In the genomic region with DNA sequence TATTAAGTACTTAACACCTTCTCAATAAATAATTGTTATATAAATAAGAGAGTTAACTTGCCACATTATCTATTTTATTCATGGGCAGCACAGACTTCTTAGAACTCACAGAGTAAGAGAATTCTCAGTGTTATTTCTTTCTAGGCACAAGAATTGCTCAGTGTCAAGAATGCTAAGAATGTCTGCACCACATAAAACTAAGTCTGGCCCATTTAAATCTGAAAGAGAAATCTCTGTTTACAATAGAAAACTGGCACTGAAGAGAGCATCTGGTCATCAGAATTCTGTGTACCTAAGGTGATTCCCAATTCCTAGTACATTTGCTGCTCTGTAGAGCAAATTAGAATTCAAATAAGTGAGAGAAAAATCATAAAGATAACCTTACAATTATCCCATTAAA, we compare ENCODE assay signal across 27 cellular contexts. TPM values are rescaled to one million over a fixed set of nuclear protein-coding genes. Genes with fewer than 3 reads are reported as not detected.
DNase-seq lines count a peak whose midpoint lies in the region; ATAC-seq, FAIRE-seq and TF ChIP-seq lines count a peak whose summit lies in the region.
"Had no signal": no experiment of that assay in that cellular context is flagged by ENCODE, and none has a peak within 500 bp of the region (broad histone marks: within the 10 kb centered on the region; RNA-seq: fewer than 3 reads in every experiment).

No MANE protein-coding gene starts in this region.

- H2BK15ac ChIP-seq in H9 (ENCODE audit: low read depth, low read length), result no peak overlapping the region
- H2BK15ac ChIP-seq in neuronal stem cell (ENCODE audit: low read length), result no peak overlapping the region

- no peaks in the 10 kb centered on the region for H3K79me1 ChIP-seq in H9 (ENCODE audit: insufficient read depth, low read depth, low read length, poor library complexity, severe bottlenecking)
- no peaks in the 10 kb centered on the region for H3K79me1 ChIP-seq in neuronal stem cell (ENCODE audit: low read depth, low read length)

- no peak overlapping the region for H3K23ac ChIP-seq in H9 (ENCODE audit: insufficient read length, low read depth, low read length)
- no peak overlapping the region for H3K23ac ChIP-seq in neuronal stem cell (ENCODE audit: low read depth, low read length, poor library complexity)

- H3K23me2 ChIP-seq in H9 (ENCODE audit: insufficient read length, low read depth, low read length, poor library complexity, severe bottlenecking), result no peaks in the 10 kb centered on the region

- POLR2A ChIA-PET in WTC11 (lab: Charles Lee), result no interaction called here

- no peak overlapping the region for H4K8ac ChIP-seq in H9 (replicated peaks; ENCODE audit: insufficient read length, low read depth, low read length)
- no peak overlapping the region for H4K8ac ChIP-seq in neuronal stem cell (ENCODE audit: low read depth, low read length)

- H3K4me1 ChIP-seq in H9 (ENCODE audit: insufficient read depth, low read length) (no peaks in the 10 kb centered on the region; the same call in 1 of the 2 replicates), neuronal stem cell (ENCODE audit: control insufficient read depth in 2 of 2, insufficient read depth in 1 of 2, low read depth in 1 of 2, low read length in 2 of 2) (no peaks in the 10 kb centered on the region)
- H3K4me1 ChIP-seq: A549; BLaER1 treated with 17β-estradiol and CSF1 and Interleukin-3, amounts not matched to agents 10 nM and 100 nM; HAP-1; SJSA1 had no signal

- H4K5ac ChIP-seq in H9 (ENCODE audit: insufficient read length, low read depth, low read length), result no peak overlapping the region

- DNase-seq in H9 (no peak), WTC11 (ENCODE audit: low spot score) (no peak), iPS DF 4.7 (ENCODE audit: extremely low read depth, low spot score) (peak; percentile 5), neuronal stem cell (ENCODE audit: low spot score) (peak; percentile 12), urothelium cell line (ENCODE audit: low spot score) (no peak), HTR-8/SVneo (ENCODE audit: insufficient read length, low spot score) (no peak), D341Med (ENCODE audit: low spot score) (no peak)
- DNase-seq: AML-193; CD4-positive, alpha-beta T cell; GDM1; HFFc6; Kasumi-1; NCI-H1092 treated with DMSO at 0.1 percent for 48 hours; NCI-H1436; NCI-H187; NCI-H524; NCI-H774; Right ventricle myocardium superior; RPMI8226 had no signal

- H3K36me3 Mint-ChIP-seq in H9 (ENCODE audit: insufficient read depth in 1 of 3, low read depth in 3 of 3) (no peaks in the 10 kb centered on the region; a peak in 1 of 7 replicates), WTC11 (no peaks in the 10 kb centered on the region)

- H3K27me3 Mint-ChIP-seq in H9 (ENCODE audit: low read depth), result no peaks in the 10 kb centered on the region; the same call in 1 of the 2 replicates
- no peaks in the 10 kb centered on the region for H3K27me3 Mint-ChIP-seq in WTC11 (ENCODE audit: low read depth)
- H3K27me3 Mint-ChIP-seq: CD4-positive, alpha-beta T cell had no signal

- no peak overlapping the region for H3K56ac ChIP-seq in H9 (ENCODE audit: insufficient read length, low read depth, low read length)

- H3K4me1 Mint-ChIP-seq in H9, result peaks cover 31 to 37% of the 10 kb centered on the region in 2 experiments
- H3K4me1 Mint-ChIP-seq in WTC11, result peaks cover 34% of the 10 kb centered on the region

- H2BK12ac ChIP-seq in H9 (ENCODE audit: insufficient read length, low read depth, low read length) (no peak overlapping the region), neuronal stem cell (ENCODE audit: low read length) (no peak overlapping the region)

- H3K4me3 Mint-ChIP-seq in H9 (no peak overlapping the region), WTC11 (0 out of 2 replicates have a peak overlapping the region, but pooled peaks have one; percentile 15)
- H3K4me3 Mint-ChIP-seq: CD4-positive, alpha-beta T cell; HFFc6 had no signal

- H3K14ac ChIP-seq in H9 (ENCODE audit: insufficient read depth, low read length) (no peak overlapping the region), neuronal stem cell (ENCODE audit: low read length) (no peak overlapping the region)

- H3K18ac ChIP-seq in H9 (ENCODE audit: insufficient read length, low read depth, low read length) (no peak overlapping the region), neuronal stem cell (ENCODE audit: low read length) (no peak overlapping the region)

- H3K27ac ChIP-seq in H9 (ENCODE audit: insufficient read length, low read depth, low read length) (no peak overlapping the region), neuronal stem cell (replicated peaks; ENCODE audit: low read length) (no peak overlapping the region)
- H3K27ac ChIP-seq: A549; BLaER1 treated with 17β-estradiol and CSF1 and Interleukin-3, amounts not matched to agents 10 nM and 100 nM; SJSA1 had no signal

- H4K91ac ChIP-seq in H9 (ENCODE audit: insufficient read length, low read depth, low read length) (no peak overlapping the region), neuronal stem cell (ENCODE audit: low read depth, low read length, poor library complexity) (no peak overlapping the region)

- no peak overlapping the region for H2BK20ac ChIP-seq in H9 (ENCODE audit: low read depth, low read length, poor library complexity, severe bottlenecking)

- FAIRE-seq in urothelium cell line (lab: Jason Lieb, UNC) (no peak), HTR-8/SVneo (lab: Jason Lieb, UNC) (no peak)
- FAIRE-seq: A549, GM12878, K562 had no signal

- H3K79me2 ChIP-seq in H9 (ENCODE audit: insufficient read depth, low read length), result no peaks in the 10 kb centered on the region

- no peak overlapping the region for H3K4ac ChIP-seq in H9 (ENCODE audit: low read depth, low read length)
- no peak overlapping the region for H3K4ac ChIP-seq in neuronal stem cell (ENCODE audit: low read length)

- no peaks in the 10 kb centered on the region for H3K36me3 ChIP-seq in neuronal stem cell (replicated peaks in 1 of 2; ENCODE audit: control insufficient read depth in 2 of 2, insufficient read depth in 2 of 2, low read length in 2 of 2)
- H3K36me3 ChIP-seq: BLaER1 treated with 17β-estradiol and CSF1 and Interleukin-3, amounts not matched to agents 10 nM and 100 nM; HAP-1; SJSA1 had no signal

- no peak overlapping the region for H3K4me3 ChIP-seq in neuronal stem cell (ENCODE audit: low read length in 2 of 2)
- H3K4me3 ChIP-seq: A549; BLaER1 treated with 17β-estradiol and CSF1 and Interleukin-3, amounts not matched to agents 10 nM and 100 nM; GM12878; HAP-1; K562; SJSA1 had no signal

- no peaks in the 10 kb centered on the region for H4K20me1 ChIP-seq in H9 (ENCODE audit: control insufficient read depth, insufficient read depth, insufficient read length)
- H4K20me1 ChIP-seq: BLaER1 treated with 17β-estradiol and CSF1 and Interleukin-3, amounts not matched to agents 10 nM and 100 nM had no signal

- no peaks in the 10 kb centered on the region for H3K9me3 Mint-ChIP-seq in H9
- H3K9me3 Mint-ChIP-seq in WTC11, result peaks cover 7% of the 10 kb centered on the region
- H3K9me3 Mint-ChIP-seq: CD4-positive, alpha-beta T cell had no signal

- no peak overlapping the region for H3K4me2 ChIP-seq in H9 (ENCODE audit: insufficient read depth, insufficient read length, low read length)
- no peak overlapping the region for H3K4me2 ChIP-seq in neuronal stem cell (ENCODE audit: insufficient read depth, low read length, poor library complexity, severe bottlenecking)
- H3K4me2 ChIP-seq: A549; BLaER1 treated with 17β-estradiol and CSF1 and Interleukin-3, amounts not matched to agents 10 nM and 100 nM had no signal

- H3K9me3 ChIP-seq in H9 (ENCODE audit: control insufficient read depth, low read depth, low read length) (no peaks in the 10 kb centered on the region), neuronal stem cell (replicated peaks in 1 of 2; ENCODE audit: control insufficient read depth in 2 of 2, insufficient read depth in 1 of 2, low read depth in 1 of 2, low read length in 2 of 2) (no peaks in the 10 kb centered on the region)
- H3K9me3 ChIP-seq: A549, HAP-1, SJSA1 had no signal

- TF ChIP-seq CTCF in H9 (conservative IDR thresholded peaks at IDR 0.05) (no peak), WTC11 (IDR thresholded peaks at IDR 0.05) (no peak)

- no peak overlapping the region for H2BK5ac ChIP-seq in H9 (ENCODE audit: insufficient read length, low read length)
- H2BK5ac ChIP-seq in neuronal stem cell (ENCODE audit: low read length), result no peak overlapping the region

- H3K27me3 ChIP-seq in H9 (ENCODE audit: insufficient read depth, low read length), result no peaks in the 10 kb centered on the region
- H3K27me3 ChIP-seq in neuronal stem cell (ENCODE audit: control insufficient read depth in 3 of 3, insufficient read depth in 3 of 3, low read depth in 1 of 3, low read length in 3 of 3), result no peaks in the 10 kb centered on the region
- H3K27me3 ChIP-seq: BLaER1 treated with 17β-estradiol and CSF1 and Interleukin-3, amounts not matched to agents 10 nM and 100 nM; SJSA1 had no signal

- no peak overlapping the region for H2AK5ac ChIP-seq in H9 (ENCODE audit: insufficient read length, low read length)
- H2AK5ac ChIP-seq in neuronal stem cell (ENCODE audit: low read depth, low read length), result no peak overlapping the region

- H3K27ac Mint-ChIP-seq in H9 (peak overlapping the region; percentile 9 to 85 (median 63); a peak in 4 of 7 replicates), WTC11 (peak overlapping the region; percentile 39; the same call in 1 of the 2 replicates)
- H3K27ac Mint-ChIP-seq: CD4-positive, alpha-beta T cell; HFFc6 had no signal

- H3T11ph ChIP-seq in H9 (ENCODE audit: low read length), result no peak overlapping the region

- H2BK120ac ChIP-seq in H9 (ENCODE audit: low read depth, low read length, poor library complexity, severe bottlenecking), result no peak overlapping the region
- no peak overlapping the region for H2BK120ac ChIP-seq in neuronal stem cell (ENCODE audit: low read depth, low read length)

- CTCF ChIA-PET in WTC11 (lab: Charles Lee), result no interaction called here

- ATAC-seq in WTC11 (peak; percentile 86), HG02870 (IDR thresholded peaks at IDR 0.05; ENCODE audit: unreplicated experiment) (no peak)
- ATAC-seq: A549, GM12878, K562 had no signal

- no peak overlapping the region for H3K9ac ChIP-seq in H9 (ENCODE audit: extremely low read depth, insufficient read length, low read length)
- no peak overlapping the region for H3K9ac ChIP-seq in neuronal stem cell (ENCODE audit: low read depth, low read length, poor library complexity)
- H3K9ac ChIP-seq: BLaER1 treated with 17β-estradiol and CSF1 and Interleukin-3, amounts not matched to agents 10 nM and 100 nM had no signal

- H2AFZ ChIP-seq in H9 (ENCODE audit: low read length) (no peak overlapping the region), neuronal stem cell (ENCODE audit: low read length) (no peak overlapping the region)

RNA-seq across cellular contexts. Expression of gene OR10K2, which starts 3.8 kb away (rescaled TPM):
- total RNA-seq in H9 (2021), result not detected in 2 replicates
- not detected in 3 replicates for total RNA-seq in WTC11 (2021)
- not detected for polyA plus RNA-seq in neuronal stem cell (2013, experiment 1 of 2)
- polyA plus RNA-seq in neuronal stem cell (2013, experiment 2 of 2), result not detected
- total RNA-seq: CD4-positive, alpha-beta T cell; GM12878; HFFc6; K562; M059J; Right ventricle myocardium superior; SJSA1 had no signal
- polyA plus RNA-seq: A549, GM12878, K562 had no signal

RNA-seq across cellular contexts. Expression of gene OR10T2, which starts 22.9 kb away (rescaled TPM):
- total RNA-seq in H9 (2021) (not detected in 2 replicates), WTC11 (2021) (not detected in 3 replicates)
- polyA plus RNA-seq in neuronal stem cell (2013, experiment 1 of 2), result not detected
- not detected for polyA plus RNA-seq in neuronal stem cell (2013, experiment 2 of 2)
- total RNA-seq: CD4-positive, alpha-beta T cell; GM12878; HFFc6; K562; M059J; Right ventricle myocardium superior; SJSA1 had no signal
- polyA plus RNA-seq: A549, GM12878, K562 had no signal

RNA-seq across cellular contexts. Expression of gene OR10K1, which starts 39.4 kb away (rescaled TPM):
- total RNA-seq in H9 (2021) (not detected in 2 replicates), WTC11 (2021) (not detected in 3 replicates)
- polyA plus RNA-seq in neuronal stem cell (2013, experiment 1 of 2), result not detected
- polyA plus RNA-seq in neuronal stem cell (2013, experiment 2 of 2), result not detected
- total RNA-seq: CD4-positive, alpha-beta T cell; GM12878; HFFc6; K562; M059J; Right ventricle myocardium superior; SJSA1 had no signal
- polyA plus RNA-seq: A549, GM12878, K562 had no signal

RNA-seq across cellular contexts. Expression of gene OR10R2, which starts 49.8 kb away (rescaled TPM):
- total RNA-seq in H9 (2021) (not detected in 2 replicates), WTC11 (2021) (not detected in 3 replicates)
- polyA plus RNA-seq in neuronal stem cell (2013, experiment 1 of 2), result not detected
- polyA plus RNA-seq in neuronal stem cell (2013, experiment 2 of 2), result not detected
- total RNA-seq: CD4-positive, alpha-beta T cell; GM12878; HFFc6; K562; M059J; Right ventricle myocardium superior; SJSA1 had no signal
- polyA plus RNA-seq: A549, GM12878, K562 had no signal

Comparison
In these comparisons a context has a peak if more than half of its experiments do, and no peak if none do; other contexts are left out.
1. DNase-seq: peak in iPS DF 4.7 (single experiment) and neuronal stem cell (single experiment); none in H9 (single experiment), WTC11 (single experiment), urothelium cell line (single experiment), HTR-8/SVneo (single experiment) and D341Med (single experiment).